In genomic region chr10:6221192-6221940, GRCh38 we compare ENCODE assay signal across 19 cellular contexts. TPM values are rescaled to one million over a fixed set of nuclear protein-coding genes. Genes with fewer than 3 reads are reported as not detected.
DNase-seq lines count a peak whose midpoint lies in the region; ATAC-seq and TF ChIP-seq lines count a peak whose summit lies in the region.
"Had no signal": no experiment of that assay in that cellular context is flagged by ENCODE, and none has a peak within 500 bp of the region (broad histone marks: within the 10 kb centered on the region; RNA-seq: fewer than 3 reads in every experiment).

No MANE protein-coding gene starts in this region.

- no peak overlapping the region for H3K4me3 ChIP-seq in upper lobe of left lung
- H3K4me3 ChIP-seq: SK-N-MC, spleen had no signal

- H3K36me3 Mint-ChIP-seq in activated naive CD8-positive, alpha-beta T cell treated with anti-CD3 and anti-CD28 coated beads, Interleukin-2, amount 50 U/mL, for 24 hours (ENCODE audit: low read depth), result peaks cover 70% of the 10 kb centered on the region
- peaks cover 30% of the 10 kb centered on the region for H3K36me3 Mint-ChIP-seq in activated naive CD8-positive, alpha-beta T cell treated with anti-CD3 and anti-CD28 coated beads for 36 hours
- H3K36me3 Mint-ChIP-seq in nephron (ENCODE audit: low read depth) (peaks cover 89% of the 10 kb centered on the region), osteocyte (ENCODE audit: unreplicated experiment) (peaks cover 49% of the 10 kb centered on the region)

- no peaks in the 10 kb centered on the region for H3K9me3 Mint-ChIP-seq in activated naive CD8-positive, alpha-beta T cell treated with anti-CD3 and anti-CD28 coated beads, Interleukin-2, amount 50 U/mL, for 24 hours
- no peaks in the 10 kb centered on the region for H3K9me3 Mint-ChIP-seq in activated naive CD8-positive, alpha-beta T cell treated with anti-CD3 and anti-CD28 coated beads for 36 hours
- H3K9me3 Mint-ChIP-seq in nephron (no peaks in the 10 kb centered on the region), osteocyte (ENCODE audit: unreplicated experiment) (no peaks in the 10 kb centered on the region)
- H3K9me3 Mint-ChIP-seq: CD8-positive, alpha-beta T cell had no signal

- H3K36me3 ChIP-seq in upper lobe of left lung, result peaks cover 92 to 100% (median 97%) of the 10 kb centered on the region in 4 donors

- no peak overlapping the region for H3K27ac Mint-ChIP-seq in activated naive CD8-positive, alpha-beta T cell treated with anti-CD3 and anti-CD28 coated beads, Interleukin-2, amount 50 U/mL, for 24 hours
- H3K27ac Mint-ChIP-seq in activated naive CD8-positive, alpha-beta T cell treated with anti-CD3 and anti-CD28 coated beads for 36 hours, result no peak overlapping the region
- H3K27ac Mint-ChIP-seq in nephron (peak overlapping the region in 2 of 3 experiments; percentile 6 to 22), osteocyte (ENCODE audit: unreplicated experiment) (no peak overlapping the region)
- H3K27ac Mint-ChIP-seq: CD8-positive, alpha-beta T cell had no signal

- no peak for TF ChIP-seq EP300 in upper lobe of left lung (IDR thresholded peaks at IDR 0.05)

- no peak for TF ChIP-seq CTCF in VCaP (conservative IDR thresholded peaks at IDR 0.05)
- TF ChIP-seq CTCF in nephron (IDR thresholded peaks at IDR 0.05; ENCODE audit: unreplicated experiment in 3 of 3), result no peak
- TF ChIP-seq CTCF in upper lobe of left lung (IDR thresholded peaks at IDR 0.05), result no peak
- TF ChIP-seq CTCF in GM13977 (IDR thresholded peaks at IDR 0.05; ENCODE audit: extremely low read depth, insufficient read depth, missing control alignments), result no peak
- no peak for TF ChIP-seq CTCF in osteocyte (IDR thresholded peaks at IDR 0.05)

- no peak for ATAC-seq in activated naive CD8-positive, alpha-beta T cell treated with anti-CD3 and anti-CD28 coated beads, Interleukin-2, amount 50 U/mL, for 24 hours
- ATAC-seq in upper lobe of left lung (ENCODE audit: low FRiP score in 2 of 2), result peak; percentile 3 to 5
- ATAC-seq: CD8-positive, alpha-beta T cell had no signal

- no peak for DNase-seq in activated naive CD8-positive, alpha-beta T cell treated with anti-CD3 and anti-CD28 coated beads, Interleukin-2, amount 50 U/mL, for 24 hours
- DNase-seq in activated naive CD8-positive, alpha-beta T cell treated with anti-CD3 and anti-CD28 coated beads for 36 hours, result no peak
- DNase-seq in upper lobe of left lung (no peak), GM13977 (ENCODE audit: low spot score) (no peak), osteocyte (ENCODE audit: extremely low spot score, unreplicated experiment) (no peak), foreskin melanocyte (no peak)
- DNase-seq: activated CD4-positive, CD25-positive, alpha-beta regulatory T cell treated with anti-CD3 and anti-CD28 coated beads, Interleukin-2, amount 50 U/mL, for 72 hours; CD8-positive, alpha-beta T cell; left colon; NCI-H1436 treated with DMSO at 0.1 percent for 48 hours; NCI-H2171 treated with DMSO at 0.1 percent for 48 hours; PC-3; spleen; stimulated activated CD8-positive, alpha-beta memory T cell treated with anti-CD3 and anti-CD28 coated beads, Interleukin-4, amount 100 ng/mL, for 48 hours; T1000 had no signal

- WGBS in upper lobe of left lung, 2 donors, result 92 to 98% methylated on average over 21 to 25 of the region's 30 CpGs

- H3K27ac ChIP-seq in VCaP, result peak overlapping the region; percentile 22; the same call in 1 of the 2 replicates
- peak overlapping the region in 1 of 4 donors; percentile 3 for H3K27ac ChIP-seq in upper lobe of left lung
- H3K27ac ChIP-seq: parathyroid adenoma had no signal

- H3K4me1 ChIP-seq in upper lobe of left lung, result peaks cover 0 to 11% (median 2%) of the 10 kb centered on the region in 4 donors
- H3K4me1 ChIP-seq: parathyroid adenoma, spleen had no signal

- H3K9me3 ChIP-seq in upper lobe of left lung, result no peaks in the 10 kb centered on the region
- H3K9me3 ChIP-seq: spleen had no signal

- H3K4me3 Mint-ChIP-seq in activated naive CD8-positive, alpha-beta T cell treated with anti-CD3 and anti-CD28 coated beads, Interleukin-2, amount 50 U/mL, for 24 hours, result peak overlapping the region; percentile 5
- no peak overlapping the region for H3K4me3 Mint-ChIP-seq in activated naive CD8-positive, alpha-beta T cell treated with anti-CD3 and anti-CD28 coated beads for 36 hours
- H3K4me3 Mint-ChIP-seq in nephron, result no peak overlapping the region
- H3K4me3 Mint-ChIP-seq in osteocyte (ENCODE audit: unreplicated experiment), result no peak overlapping the region
- H3K4me3 Mint-ChIP-seq: CD8-positive, alpha-beta T cell had no signal

- in situ Hi-C loops in GM13977 (cut with MboI; ENCODE audit: low pct_unique_long_range_greater_than_20kb, low sequenced_read_pairs, unreplicated experiment), result no loop called here

- H3K4me1 Mint-ChIP-seq in activated naive CD8-positive, alpha-beta T cell treated with anti-CD3 and anti-CD28 coated beads, Interleukin-2, amount 50 U/mL, for 24 hours, result peaks cover 2% of the 10 kb centered on the region
- no peaks in the 10 kb centered on the region for H3K4me1 Mint-ChIP-seq in activated naive CD8-positive, alpha-beta T cell treated with anti-CD3 and anti-CD28 coated beads for 36 hours
- H3K4me1 Mint-ChIP-seq in nephron, result peaks cover 15% of the 10 kb centered on the region
- peaks cover 13% of the 10 kb centered on the region for H3K4me1 Mint-ChIP-seq in osteocyte (ENCODE audit: unreplicated experiment)

- no peaks in the 10 kb centered on the region for H3K27me3 ChIP-seq in upper lobe of left lung
- H3K27me3 ChIP-seq: spleen had no signal

- no peaks in the 10 kb centered on the region for H3K27me3 Mint-ChIP-seq in activated naive CD8-positive, alpha-beta T cell treated with anti-CD3 and anti-CD28 coated beads, Interleukin-2, amount 50 U/mL, for 24 hours
- H3K27me3 Mint-ChIP-seq in activated naive CD8-positive, alpha-beta T cell treated with anti-CD3 and anti-CD28 coated beads for 36 hours, result no peaks in the 10 kb centered on the region
- H3K27me3 Mint-ChIP-seq in nephron (ENCODE audit: low read depth) (no peaks in the 10 kb centered on the region), osteocyte (ENCODE audit: unreplicated experiment) (no peaks in the 10 kb centered on the region)

- no peak for TF ChIP-seq POLR2A in upper lobe of left lung (IDR thresholded peaks at IDR 0.05)

RNA-seq across cellular contexts. Expression of gene PFKFB3, which starts 18.6 kb away (rescaled TPM):
- total RNA-seq in activated naive CD8-positive, alpha-beta T cell treated with anti-CD3 and anti-CD28 coated beads for 36 hours, result 10 to 100 TPM; 72.6 to 73.0 TPM
- 100 to 1,000 TPM in 1 of 6 donors, 10 to 100 TPM in 5; 48.2 to 236 (median 83.5) TPM for total RNA-seq in upper lobe of left lung
- 34.2 and 37.9 TPM in 2 replicates for total RNA-seq in osteocyte

Comparison
In these comparisons a context has a peak if more than half of its experiments do, and no peak if none do; other contexts are left out.
1. H3K27ac Mint-ChIP-seq: peak in nephron (2 of 3); none in activated naive CD8-positive, alpha-beta T cell treated with anti-CD3 and anti-CD28 coated beads, Interleukin-2, amount 50 U/mL, for 24 hours (single experiment), activated naive CD8-positive, alpha-beta T cell treated with anti-CD3 and anti-CD28 coated beads for 36 hours (single experiment) and osteocyte (single experiment).